20 cellular contexts compared by ENCODE assay signal in genomic region chr10:119282446-119282845, GRCh38.
A peak's percentile ranks its signal among the peaks of the same experiment; 100 is the strongest.
DNase-seq lines count a peak whose midpoint lies in the region; ATAC-seq and TF ChIP-seq lines count a peak whose summit lies in the region.
"Had no signal": no experiment of that assay in that cellular context is flagged by ENCODE, and none has a peak within 500 bp of the region (broad histone marks: within the 10 kb centered on the region; RNA-seq: fewer than 3 reads in every experiment).

No MANE protein-coding gene starts in this region.

- no peaks in the 10 kb centered on the region for H3K9me3 ChIP-seq in heart left ventricle
- H3K9me3 ChIP-seq in transverse colon = no peaks in the 10 kb centered on the region
- H3K9me3 ChIP-seq: left lung, MG63, SJCRH30 had no signal

- in situ Hi-C loops in transverse colon (cut with MboI; ENCODE audit: low pct_ligation_motif_present in 1 of 4, low pct_unique_long_range_greater_than_20kb in 1 of 4, low sequenced_read_pairs in 3 of 4) = no loop called here

- DNase-seq in heart left ventricle (no peak), Right ventricle myocardium inferior (ENCODE audit: missing footprints) (no peak), chondrocyte (ENCODE audit: low spot score) (peak; percentile 78), nephron progenitor cell (no peak), transverse colon (no peak), DMS53 (lab: John Stamatoyannopoulos, UW) (no peak), substantia nigra (lab: John Stamatoyannopoulos, UW) (no peak)
- DNase-seq: activated CD8-positive, alpha-beta memory T cell treated with anti-CD3 and anti-CD28 coated beads, Interleukin-2, amount 10 ng/mL, durations not matched to agents 7 days and 5 days; dorsolateral prefrontal cortex; EL; left lung; MG63; NCI-H146; NCI-H748 treated with DMSO at 0.1 percent for 48 hours; SJCRH30; stimulated activated CD4-positive, alpha-beta T cell treated with anti-CD3 and anti-CD28 coated beads, Interleukin-2, amount 100 ng/mL, for 48 hours had no signal

- H3K4me1 Mint-ChIP-seq in chondrocyte (ENCODE audit: low read depth) = peaks cover 40% of the 10 kb centered on the region
- peaks cover 66% of the 10 kb centered on the region for H3K4me1 Mint-ChIP-seq in nephron progenitor cell

- no peak overlapping the region for H3K4me3 Mint-ChIP-seq in chondrocyte (ENCODE audit: unreplicated experiment)
- no peak overlapping the region for H3K4me3 Mint-ChIP-seq in nephron progenitor cell
- H3K4me3 Mint-ChIP-seq: activated CD8-positive, alpha-beta memory T cell treated with anti-CD3 and anti-CD28 coated beads, Interleukin-2, amount 10 ng/mL, durations not matched to agents 7 days and 5 days; activated T-helper 17 cell treated with anti-CD3 and anti-CD28 coated beads, Interleukin-2, amount 50 U/mL, for 72 hours had no signal

- WGBS in heart left ventricle, 4 donors = 90 to 94% (median 93%) methylated on average over 8 to 9 of the region's 9 CpGs
- 96% methylated on average over 9 of the region's 9 CpGs; no CpG with 5 or more reads in 1 of the 2 donors for WGBS in transverse colon (ENCODE audit: low coverage in 1 of 2), 2 donors

- no peak for TF ChIP-seq EP300 in transverse colon (IDR thresholded peaks at IDR 0.05; ENCODE audit: low read depth)

- H3K27me3 ChIP-seq in heart left ventricle = no peaks in the 10 kb centered on the region
- no peaks in the 10 kb centered on the region for H3K27me3 ChIP-seq in transverse colon
- H3K27me3 ChIP-seq: cardiac muscle cell, dorsolateral prefrontal cortex, left lung, MG63, SJCRH30 had no signal

- no peak for TF ChIP-seq CTCF in heart left ventricle (IDR thresholded peaks at IDR 0.05)
- no peak for TF ChIP-seq CTCF in chondrocyte (IDR thresholded peaks at IDR 0.05)
- no peak for TF ChIP-seq CTCF in nephron progenitor cell (IDR thresholded peaks at IDR 0.05)
- TF ChIP-seq CTCF in transverse colon (IDR thresholded peaks at IDR 0.05) = no peak

- TF ChIP-seq POLR2A in heart left ventricle (IDR thresholded peaks at IDR 0.05) (no peak), transverse colon (IDR thresholded peaks at IDR 0.05) (no peak)

- no peak overlapping the region for H3K27ac Mint-ChIP-seq in chondrocyte (ENCODE audit: unreplicated experiment)
- H3K27ac Mint-ChIP-seq in nephron progenitor cell = peak overlapping the region; percentile 71
- H3K27ac Mint-ChIP-seq: activated CD8-positive, alpha-beta memory T cell treated with anti-CD3 and anti-CD28 coated beads, Interleukin-2, amount 10 ng/mL, durations not matched to agents 7 days and 5 days; activated T-helper 17 cell treated with anti-CD3 and anti-CD28 coated beads, Interleukin-2, amount 50 U/mL, for 72 hours had no signal

- no peaks in the 10 kb centered on the region for H3K9me3 Mint-ChIP-seq in chondrocyte (ENCODE audit: low read depth)
- H3K9me3 Mint-ChIP-seq in nephron progenitor cell = peaks cover 3% of the 10 kb centered on the region
- H3K9me3 Mint-ChIP-seq: activated T-helper 17 cell treated with anti-CD3 and anti-CD28 coated beads, Interleukin-2, amount 50 U/mL, for 72 hours; IgD-negative memory B cell had no signal

- H3K27ac ChIP-seq in heart left ventricle (peak overlapping the region in 7 of 12 donors; percentile 15 to 79 (median 58)), transverse colon (peak overlapping the region; percentile 46 to 63 (median 49)), substantia nigra (ENCODE audit: low read depth, low read length, poor library complexity, severe bottlenecking) (no peak overlapping the region)
- H3K27ac ChIP-seq: cardiac muscle cell, left lung, SJCRH30 had no signal

- intact Hi-C loops in heart left ventricle (cut with DNase I) (loop anchor here in 1 of 10 donors (5.0 kb wide), 1 partner anchor 130 kb away; no protein-coding TSS in a partner anchor), Right ventricle myocardium inferior (cut with DNase I) (no loop called here), transverse colon (cut with DNase I; ENCODE audit: low total_unique reads) (no loop called here)

- H3K27me3 Mint-ChIP-seq in chondrocyte (ENCODE audit: low read depth) (no peaks in the 10 kb centered on the region), nephron progenitor cell (ENCODE audit: low read depth, poor library complexity) (peaks cover 10% of the 10 kb centered on the region)
- H3K27me3 Mint-ChIP-seq: activated CD8-positive, alpha-beta memory T cell treated with anti-CD3 and anti-CD28 coated beads, Interleukin-2, amount 10 ng/mL, durations not matched to agents 7 days and 5 days; activated T-helper 17 cell treated with anti-CD3 and anti-CD28 coated beads, Interleukin-2, amount 50 U/mL, for 72 hours; IgD-negative memory B cell had no signal

- H3K4me1 ChIP-seq in heart left ventricle = peaks cover 17 to 100% (median 84%) of the 10 kb centered on the region in 12 donors
- peaks cover 29 to 46% (median 33%) of the 10 kb centered on the region in 4 donors for H3K4me1 ChIP-seq in transverse colon

- H3K36me3 Mint-ChIP-seq in chondrocyte (ENCODE audit: low read depth) (no peaks in the 10 kb centered on the region), nephron progenitor cell (ENCODE audit: low read depth) (peaks cover 8% of the 10 kb centered on the region)
- H3K36me3 Mint-ChIP-seq: activated CD8-positive, alpha-beta memory T cell treated with anti-CD3 and anti-CD28 coated beads, Interleukin-2, amount 10 ng/mL, durations not matched to agents 7 days and 5 days had no signal

- H3K36me3 ChIP-seq in heart left ventricle (no peaks in the 10 kb centered on the region), transverse colon (no peaks in the 10 kb centered on the region)
- H3K36me3 ChIP-seq: cardiac muscle cell, left lung, MG63, SJCRH30 had no signal

- H3K4me3 ChIP-seq in heart left ventricle (no peak overlapping the region), transverse colon (no peak overlapping the region)
- H3K4me3 ChIP-seq: cardiac muscle cell, left lung, MG63, SJCRH30 had no signal

- no peak for ATAC-seq in heart left ventricle
- no peak for ATAC-seq in Right ventricle myocardium inferior
- no peak for ATAC-seq in GM21526 (IDR thresholded peaks at IDR 0.05; ENCODE audit: low FRiP score, unreplicated experiment)
- ATAC-seq: activated CD8-positive, alpha-beta memory T cell treated with anti-CD3 and anti-CD28 coated beads, Interleukin-2, amount 10 ng/mL, durations not matched to agents 7 days and 5 days; activated T-helper 17 cell treated with anti-CD3 and anti-CD28 coated beads, Interleukin-2, amount 50 U/mL, for 72 hours had no signal
